In the genomic region with DNA sequence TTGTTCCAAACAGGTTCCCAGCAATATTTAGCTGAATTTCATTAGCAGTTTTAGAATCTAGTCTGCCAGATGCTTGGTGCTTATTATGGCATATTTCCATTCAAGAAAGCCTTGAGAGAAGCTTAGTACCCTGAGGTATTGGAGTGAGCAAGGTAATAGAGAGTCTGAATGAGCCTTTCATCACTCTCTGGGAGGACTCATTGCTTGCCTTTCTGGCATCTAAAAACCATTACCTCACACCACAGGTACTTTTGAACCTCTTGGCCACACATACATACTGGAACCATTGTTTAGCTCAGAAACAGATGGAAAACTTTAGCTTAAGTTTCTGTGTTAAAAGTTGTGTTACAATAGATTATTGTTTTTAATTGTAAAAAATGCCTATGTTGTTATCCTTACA, we compare ENCODE assay signal across 15 cellular contexts.
DNase-seq lines count a peak whose midpoint lies in the region; ATAC-seq and TF ChIP-seq lines count a peak whose summit lies in the region.
"Had no signal": no experiment of that assay in that cellular context is flagged by ENCODE, and none has a peak within 500 bp of the region (broad histone marks: within the 10 kb centered on the region; RNA-seq: fewer than 3 reads in every experiment).

No MANE protein-coding gene starts in this region.

- H3K27ac ChIP-seq in BLaER1 treated with 17β-estradiol and CSF1 and Interleukin-3, amounts not matched to agents 10 nM and 100 nM, result no peak overlapping the region
- H3K27ac ChIP-seq in RWPE2 (ENCODE audit: poor library complexity, severe bottlenecking), result peak overlapping the region; percentile 44

- H3K9me3 ChIP-seq in BLaER1 treated with 17β-estradiol and CSF1 and Interleukin-3, amounts not matched to agents 10 nM and 100 nM (replicated peaks in 1 of 11), result no peaks in the 10 kb centered on the region
- no peaks in the 10 kb centered on the region for H3K9me3 ChIP-seq in RWPE2 (ENCODE audit: severe bottlenecking)
- H3K9me3 ChIP-seq: SK-N-SH had no signal

- peak overlapping the region in 7 of 11 experiments; percentile 58 to 82 (median 67); a peak in 13 of 22 replicates for H3K4me2 ChIP-seq in BLaER1 treated with 17β-estradiol and CSF1 and Interleukin-3, amounts not matched to agents 10 nM and 100 nM
- H3K4me2 ChIP-seq: SK-N-SH had no signal

- DNase-seq in DMS 273 (lab: John Stamatoyannopoulos, UW; ENCODE audit: unreplicated experiment) (peak; percentile 47), DMS 273 treated with DMSO at 0.1 percent for 48 hours (lab: John Stamatoyannopoulos, UW) (no peak), RWPE2 (ENCODE audit: low spot score) (no peak), epithelial cell of esophagus (ENCODE audit: low read depth) (peak; percentile 55), OCI-M1 (lab: John Stamatoyannopoulos, UW) (no peak), D341Med (ENCODE audit: low spot score) (no peak)
- no peak for DNase-seq in activated CD4-positive, CD25-positive, alpha-beta regulatory T cell treated with anti-CD3 and anti-CD28 coated beads, Interleukin-2, amount 50 U/mL, for 72 hours
- DNase-seq: DND-41, GDM1, NCI-H1436 treated with DMSO at 0.1 percent for 48 hours, NCI-H2081 treated with DMSO at 0.1 percent for 48 hours, NCI-H345, NCI-H526 treated with DMSO at 0.1 percent for 48 hours, SK-N-SH had no signal

- ATAC-seq in RWPE2 (ENCODE audit: low read depth), result no peak

- no peaks in the 10 kb centered on the region for H3K27me3 ChIP-seq in BLaER1 treated with 17β-estradiol and CSF1 and Interleukin-3, amounts not matched to agents 10 nM and 100 nM
- H3K27me3 ChIP-seq in RWPE2 (ENCODE audit: insufficient read depth, poor library complexity, severe bottlenecking), result no peaks in the 10 kb centered on the region

- peaks cover 6 to 25% (median 14%) of the 10 kb centered on the region in 11 experiments for H3K36me3 ChIP-seq in BLaER1 treated with 17β-estradiol and CSF1 and Interleukin-3, amounts not matched to agents 10 nM and 100 nM
- H3K36me3 ChIP-seq in RWPE2 (ENCODE audit: low read depth), result peaks cover 19% of the 10 kb centered on the region

- H3K4me1 ChIP-seq in BLaER1 treated with 17β-estradiol and CSF1 and Interleukin-3, amounts not matched to agents 10 nM and 100 nM, result peaks cover 17 to 33% (median 27%) of the 10 kb centered on the region in 10 experiments
- H3K4me1 ChIP-seq in RWPE2 (ENCODE audit: insufficient read depth, poor library complexity, severe bottlenecking), result peaks cover 45% of the 10 kb centered on the region

- no peak overlapping the region for H3K4me3 ChIP-seq in BLaER1 treated with 17β-estradiol and CSF1 and Interleukin-3, amounts not matched to agents 10 nM and 100 nM
- H3K4me3 ChIP-seq in RWPE2 (ENCODE audit: severe bottlenecking) (no peak overlapping the region), epithelial cell of esophagus (ENCODE audit: low read length) (no peak overlapping the region)

- no peak for TF ChIP-seq CTCF in RWPE2 (IDR thresholded peaks at IDR 0.05; ENCODE audit: poor library complexity, severe bottlenecking)
- TF ChIP-seq CTCF in epithelial cell of esophagus (IDR thresholded peaks at IDR 0.05; ENCODE audit: insufficient read depth, low read depth, low read length, missing control alignments), result no peak

- no peak overlapping the region for H3K9ac ChIP-seq in BLaER1 treated with 17β-estradiol and CSF1 and Interleukin-3, amounts not matched to agents 10 nM and 100 nM

- H4K20me1 ChIP-seq in BLaER1 treated with 17β-estradiol and CSF1 and Interleukin-3, amounts not matched to agents 10 nM and 100 nM, result no peaks in the 10 kb centered on the region; a peak in 1 of 22 replicates

Comparison
In these comparisons a context has a peak if more than half of its experiments do, and no peak if none do; other contexts are left out.
1. DNase-seq: peak in DMS 273 (single experiment) and epithelial cell of esophagus (single experiment); none in DMS 273 treated with DMSO at 0.1 percent for 48 hours (single experiment), RWPE2 (single experiment), OCI-M1 (single experiment), activated CD4-positive, CD25-positive, alpha-beta regulatory T cell treated with anti-CD3 and anti-CD28 coated beads, Interleukin-2, amount 50 U/mL, for 72 hours (single experiment) and D341Med (single experiment).